Comparison of ENCODE assay signal across 9 cellular contexts in genomic region chr4:83125738-83126141, GRCh38. TPM values are rescaled to one million over a fixed set of nuclear protein-coding genes. Genes with fewer than 3 reads are reported as not detected.
DNase-seq lines count a peak whose midpoint lies in the region; ATAC-seq lines count a peak whose summit lies in the region.
"Had no signal": no experiment of that assay in that cellular context is flagged by ENCODE, and none has a peak within 500 bp of the region (broad histone marks: within the 10 kb centered on the region; RNA-seq: fewer than 3 reads in every experiment).

No MANE protein-coding gene starts in this region.

- peak overlapping the region; percentile 82 for H3K4me3 Mint-ChIP-seq in natural killer cell treated with Interleukin-12 subunit alpha and Interleukin-12 subunit beta and Interleukin-15 and Interleukin-18, amount 100 ng/mL, for 72 hours

- DNase-seq in GF-D8 (lab: John Stamatoyannopoulos, UW) = peak; percentile 82
- peak; percentile 68 for DNase-seq in SKM-1 treated with dmso at 0.1 percent for 144 hours (lab: John Stamatoyannopoulos, UW; ENCODE audit: unreplicated experiment)
- peak; percentile 13 for DNase-seq in activated T-helper 9 cell treated with anti-CD3 and anti-CD28 coated beads, Interleukin-2, amount 50 U/mL, for 16 hours (ENCODE audit: low read depth)
- DNase-seq in natural killer cell treated with Interleukin-12 subunit alpha and Interleukin-12 subunit beta and Interleukin-15 and Interleukin-18, amount 100 ng/mL, for 72 hours (ENCODE audit: low spot score) = peak; percentile 69
- no peak for DNase-seq in cerebellar cortex (ENCODE audit: low spot score)
- DNase-seq in HUDEP-2 (lab: John Stamatoyannopoulos, UW; ENCODE audit: unreplicated experiment in 76 of 76) = no peak
- no peak for DNase-seq in HCEC 1CT
- DNase-seq: MG63 had no signal

- H3K9me3 Mint-ChIP-seq in natural killer cell treated with Interleukin-12 subunit alpha and Interleukin-12 subunit beta and Interleukin-15 and Interleukin-18, amount 100 ng/mL, for 72 hours = no peaks in the 10 kb centered on the region

- H3K4me1 Mint-ChIP-seq in natural killer cell treated with Interleukin-12 subunit alpha and Interleukin-12 subunit beta and Interleukin-15 and Interleukin-18, amount 100 ng/mL, for 72 hours (ENCODE audit: low read depth in 2 of 2) = peaks cover 23 to 36% of the 10 kb centered on the region in 2 donors

- H3K27ac Mint-ChIP-seq in natural killer cell treated with Interleukin-12 subunit alpha and Interleukin-12 subunit beta and Interleukin-15 and Interleukin-18, amount 100 ng/mL, for 72 hours = peak overlapping the region; percentile 77 to 86

- H3K27me3 Mint-ChIP-seq in natural killer cell treated with Interleukin-12 subunit alpha and Interleukin-12 subunit beta and Interleukin-15 and Interleukin-18, amount 100 ng/mL, for 72 hours = no peaks in the 10 kb centered on the region

- peak; percentile 78 to 83 for ATAC-seq in natural killer cell treated with Interleukin-12 subunit alpha and Interleukin-12 subunit beta and Interleukin-15 and Interleukin-18, amount 100 ng/mL, for 72 hours
- ATAC-seq in HG03442 (IDR thresholded peaks at IDR 0.05; ENCODE audit: unreplicated experiment) = no peak

- H3K36me3 Mint-ChIP-seq in natural killer cell treated with Interleukin-12 subunit alpha and Interleukin-12 subunit beta and Interleukin-15 and Interleukin-18, amount 100 ng/mL, for 72 hours = no peaks in the 10 kb centered on the region

RNA-seq across cellular contexts. Expression of gene PLAC8, which starts 11.2 kb away (rescaled TPM):
- total RNA-seq in natural killer cell treated with Interleukin-12 subunit alpha and Interleukin-12 subunit beta and Interleukin-15 and Interleukin-18, amount 100 ng/mL, for 72 hours = 10 to 100 TPM; 10.0 to 37.4 TPM

Comparison
In these comparisons a context has a peak if more than half of its experiments do, and no peak if none do; other contexts are left out.
1. DNase-seq: peak in GF-D8 (single experiment), SKM-1 treated with dmso at 0.1 percent for 144 hours (single experiment), activated T-helper 9 cell treated with anti-CD3 and anti-CD28 coated beads, Interleukin-2, amount 50 U/mL, for 16 hours (single experiment) and natural killer cell treated with Interleukin-12 subunit alpha and Interleukin-12 subunit beta and Interleukin-15 and Interleukin-18, amount 100 ng/mL, for 72 hours (single experiment); none in cerebellar cortex (single experiment), HUDEP-2 (0 of 76) and HCEC 1CT (single experiment).